Comparison of ENCODE assay signal across 8 cellular contexts in the genomic region with DNA sequence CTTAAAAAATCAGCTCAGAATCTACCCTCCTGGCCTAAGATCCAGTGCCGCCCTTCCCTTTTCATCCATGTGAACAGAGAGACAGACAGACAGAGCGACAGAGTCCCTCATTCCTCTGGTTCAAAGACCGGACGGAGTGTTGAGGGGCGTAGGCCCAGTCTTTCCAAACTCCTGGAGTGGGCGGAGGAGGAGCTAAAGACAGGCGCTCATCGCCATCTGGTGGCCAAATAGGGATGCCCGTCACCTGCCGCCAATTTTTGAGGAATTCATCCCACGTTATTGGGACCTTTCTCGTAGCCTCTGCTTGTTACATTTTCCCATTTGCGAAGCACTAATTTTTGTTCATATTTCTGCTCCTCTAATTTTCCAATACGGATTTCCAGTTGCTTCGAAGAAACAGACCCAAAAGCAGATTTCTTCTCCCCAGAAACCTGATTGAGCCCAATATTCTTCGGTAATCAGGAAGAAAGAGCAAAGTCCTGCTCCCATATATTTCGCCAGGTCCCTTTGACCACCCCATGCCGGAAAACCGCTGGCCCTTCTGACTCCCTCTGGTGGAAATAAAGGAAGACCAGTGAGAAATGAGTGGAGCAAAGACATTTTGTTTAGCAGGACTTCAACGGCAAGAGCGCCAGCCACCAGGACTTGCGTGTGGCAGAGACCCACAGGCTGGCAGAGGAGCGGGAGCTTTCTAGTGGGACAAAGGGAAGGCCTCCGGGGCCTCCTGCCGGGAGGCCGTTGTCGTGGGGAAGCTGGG.
DNase-seq lines count a peak whose midpoint lies in the region; ATAC-seq and TF ChIP-seq lines count a peak whose summit lies in the region.

No MANE protein-coding gene starts in this region.

- peak; percentile 26 for DNase-seq in NCI-H748 treated with DMSO at 0.1 percent for 48 hours (lab: John Stamatoyannopoulos, UW)
- peak; percentile 75 to 82 for DNase-seq in activated CD4-positive, alpha-beta T cell treated with anti-CD3 and anti-CD28 coated beads, Interleukin-2, amount 50 U/mL, for 48 hours
- peak; percentile 85 for DNase-seq in lower lobe of right lung
- DNase-seq in stimulated activated CD4-positive, alpha-beta T cell treated with anti-CD3 and anti-CD28 coated beads, TNF-alpha, amount 100 ng/mL, for 24 hours (ENCODE audit: low read depth in 3 of 3) = peak; percentile 38 to 72 (median 55)

- intact Hi-C loops in lower lobe of right lung (cut with DNase I) = loop anchor here (10.0 kb wide), 2 partner anchors 92 to 372 kb away; partner anchors contain the start of gene LRRK1

- H3K9ac ChIP-seq in duodenal mucosa (ENCODE audit: low read depth in 1 of 2, low read length in 2 of 2) = no peak overlapping the region

- no peak overlapping the region for H3K27ac ChIP-seq in duodenal mucosa (ENCODE audit: low read depth, low read length)
- no peak overlapping the region for H3K27ac ChIP-seq in lower lobe of right lung

- peaks cover 4 to 12% of the 10 kb centered on the region in 2 donors for H3K36me3 ChIP-seq in duodenal mucosa (ENCODE audit: control insufficient read depth in 1 of 2, insufficient read depth in 2 of 2, low read length in 2 of 2)
- H3K36me3 ChIP-seq in lower lobe of right lung = peaks cover 8% of the 10 kb centered on the region

- peaks cover 8 to 18% of the 10 kb centered on the region in 2 donors for H3K4me1 ChIP-seq in duodenal mucosa (ENCODE audit: control insufficient read depth in 1 of 2, insufficient read depth in 2 of 2, low read length in 2 of 2)
- peaks cover 17% of the 10 kb centered on the region for H3K4me1 ChIP-seq in lower lobe of right lung

- H3K27me3 ChIP-seq in duodenal mucosa (ENCODE audit: control insufficient read depth in 1 of 2, insufficient read depth in 2 of 2, low read length in 2 of 2) = no peaks in the 10 kb centered on the region
- H3K27me3 ChIP-seq in lower lobe of right lung (ENCODE audit: low read depth) = no peaks in the 10 kb centered on the region

- peaks cover 0 to 6% of the 10 kb centered on the region in 2 donors for H3K9me3 ChIP-seq in duodenal mucosa (ENCODE audit: control insufficient read depth in 1 of 2, low read length in 2 of 2)
- no peaks in the 10 kb centered on the region for H3K9me3 ChIP-seq in lower lobe of right lung

- peak; percentile 92 for TF ChIP-seq CTCF in GM12873 (IDR thresholded peaks at IDR 0.05; ENCODE audit: insufficient read depth, low read depth, low read length, missing control alignments)
- peak; percentile 86 for TF ChIP-seq CTCF in lower lobe of right lung (IDR thresholded peaks at IDR 0.05)

- H3K4me3 ChIP-seq in duodenal mucosa (ENCODE audit: low read depth in 1 of 2, low read length in 2 of 2) (peak overlapping the region; percentile 62 to 79), lower lobe of right lung (no peak overlapping the region)

- peak; percentile 47 for ATAC-seq in HG03442 (IDR thresholded peaks at IDR 0.05; ENCODE audit: unreplicated experiment)
- ATAC-seq in lower lobe of right lung = peak; percentile 85 to 89
- no peak for ATAC-seq in HG03039 (IDR thresholded peaks at IDR 0.05; ENCODE audit: unreplicated experiment)

Comparison
In these comparisons a context has a peak if more than half of its experiments do, and no peak if none do; other contexts are left out.
1. DNase-seq: peak in every context shown above with its lines; median percentile 85 in lower lobe of right lung; 78 in activated CD4-positive, alpha-beta T cell treated with anti-CD3 and anti-CD28 coated beads, Interleukin-2, amount 50 U/mL, for 48 hours; 55 in stimulated activated CD4-positive, alpha-beta T cell treated with anti-CD3 and anti-CD28 coated beads, TNF-alpha, amount 100 ng/mL, for 24 hours; 26 in NCI-H748 treated with DMSO at 0.1 percent for 48 hours.